Comparison of ENCODE assay signal across 27 cellular contexts in genomic region chr9:126068534-126069230, GRCh38.
"Had no signal": no experiment of that assay in that cellular context is flagged by ENCODE, and none has a peak within 500 bp of the region (broad histone marks: within the 10 kb centered on the region; RNA-seq: fewer than 3 reads in every experiment).

No MANE protein-coding gene starts in this region.

- H3K4me2 ChIP-seq: hepatocyte had no signal

- H3K4me3 ChIP-seq: hepatocyte, left ventricle myocardium inferior, lung, mucosa of descending colon, pancreas, prostate gland, skin epidermis, stomach, testis, thyroid gland, transverse colon, upper lobe of right lung had no signal

- H2AFZ ChIP-seq: hepatocyte had no signal

- H3K27ac ChIP-seq: hepatocyte, left ventricle myocardium inferior, pancreas, prostate gland, skin epidermis, stomach, testis, thyroid gland, transverse colon, upper lobe of right lung had no signal

- FAIRE-seq: pancreas, urothelium cell line had no signal

- H3K27me3 ChIP-seq: hepatocyte, pancreas, testis, thyroid gland, transverse colon had no signal

- ATAC-seq: mucosa of descending colon; naive thymus-derived CD4-positive, alpha-beta T cell; natural killer cell treated with Interleukin-12 subunit alpha and Interleukin-12 subunit beta and Interleukin-15 and Interleukin-18, amount 100 ng/mL, for 72 hours; pancreas; right cardiac atrium; sciatic nerve; stimulated activated naive B cell treated with anti-CD40 and anti-IgM and Interleukin-4, amounts not matched to agents 10 μg/mL and 1 μg/mL and 100 μg/mL, for 72 hours; stimulated activated naive CD8-positive, alpha-beta T cell treated with anti-CD3 and anti-CD28 coated beads, Interleukin-15, Interleukin-2, amounts not matched to agents 100 U/mL and 50 U/mL, for 24 hours; upper lobe of right lung had no signal

- DNase-seq: islet precursor cell; left ventricle myocardium inferior; midbrain; mucosa of descending colon; naive thymus-derived CD4-positive, alpha-beta T cell; nucleus accumbens; pancreas; retina; right cardiac atrium; stimulated activated CD4-positive, alpha-beta T cell treated with anti-CD3 and anti-CD28 coated beads, Interleukin-12 subunit alpha, Interleukin-12 subunit beta, amount 100 ng/mL, for 4 hours; stimulated activated CD4-positive, alpha-beta T cell treated with anti-CD3 and anti-CD28 coated beads, Interleukin-15, amount 100 ng/mL, for 24 hours; stimulated activated CD4-positive, alpha-beta T cell treated with anti-CD3 and anti-CD28 coated beads, Interleukin-2, amount 100 ng/mL, for 24 hours; stimulated activated CD4-positive, alpha-beta T cell treated with anti-CD3 and anti-CD28 coated beads, Interleukin-4, amount 100 ng/mL, for 1 hour; stimulated activated naive B cell treated with anti-CD40 and anti-IgM and Interleukin-4, amounts not matched to agents 10 μg/mL and 1 μg/mL and 100 μg/mL, for 72 hours; stimulated activated naive CD8-positive, alpha-beta T cell treated with anti-CD3 and anti-CD28 coated beads, Interleukin-15, Interleukin-2, amounts not matched to agents 100 U/mL and 50 U/mL, for 24 hours; stomach; testis; thyroid gland; transverse colon; upper lobe of right lung had no signal

- H3K9me3 ChIP-seq: left ventricle myocardium inferior, mucosa of descending colon, pancreas, prostate gland, stomach, testis, thyroid gland, transverse colon, upper lobe of right lung had no signal

- H3K4me1 ChIP-seq: left ventricle myocardium inferior, pancreas, prostate gland, stomach, testis, thyroid gland, transverse colon, upper lobe of right lung had no signal

- H3K36me3 ChIP-seq: left ventricle myocardium inferior, pancreas, prostate gland, stomach, thyroid gland, transverse colon, upper lobe of right lung had no signal

- H3K79me2 ChIP-seq: hepatocyte had no signal
